In the genomic region with DNA sequence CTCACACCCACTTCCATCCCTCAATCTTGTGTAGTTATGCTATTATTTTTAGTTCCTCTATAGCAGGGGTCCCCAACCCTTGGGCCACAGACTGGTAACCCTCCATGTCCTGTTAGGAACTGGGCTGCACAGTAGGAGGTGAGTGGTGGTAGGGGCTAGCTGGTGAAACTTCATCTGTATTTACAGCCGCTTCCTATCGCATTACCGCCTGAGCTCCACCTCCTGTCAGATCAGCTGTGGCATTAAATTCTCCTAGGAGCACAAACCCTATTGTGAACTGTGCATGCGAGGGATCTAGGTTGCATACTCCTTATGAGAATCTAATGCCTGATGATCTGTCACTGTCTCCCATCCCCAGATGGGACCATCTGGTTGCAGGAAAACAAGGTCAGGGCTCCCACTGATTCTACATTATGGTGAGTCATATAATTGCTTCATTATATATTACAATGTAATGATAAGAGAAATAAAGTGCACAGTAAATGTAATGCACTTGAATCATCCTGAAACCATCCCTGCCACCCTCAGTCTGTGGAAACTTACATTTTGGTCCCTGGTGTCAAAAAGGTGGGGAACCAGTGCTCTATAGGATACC, we compare ENCODE assay signal across 1 cellular context.
TF ChIP-seq lines count a peak whose summit lies in the region.

No MANE protein-coding gene starts in this region.

TF ChIP-seq in HEK293, 187 proteins besides CTCF, POLR2A, EP300 and RAD21 (continued from another document):
- TF ChIP-seq, protein P1, sequence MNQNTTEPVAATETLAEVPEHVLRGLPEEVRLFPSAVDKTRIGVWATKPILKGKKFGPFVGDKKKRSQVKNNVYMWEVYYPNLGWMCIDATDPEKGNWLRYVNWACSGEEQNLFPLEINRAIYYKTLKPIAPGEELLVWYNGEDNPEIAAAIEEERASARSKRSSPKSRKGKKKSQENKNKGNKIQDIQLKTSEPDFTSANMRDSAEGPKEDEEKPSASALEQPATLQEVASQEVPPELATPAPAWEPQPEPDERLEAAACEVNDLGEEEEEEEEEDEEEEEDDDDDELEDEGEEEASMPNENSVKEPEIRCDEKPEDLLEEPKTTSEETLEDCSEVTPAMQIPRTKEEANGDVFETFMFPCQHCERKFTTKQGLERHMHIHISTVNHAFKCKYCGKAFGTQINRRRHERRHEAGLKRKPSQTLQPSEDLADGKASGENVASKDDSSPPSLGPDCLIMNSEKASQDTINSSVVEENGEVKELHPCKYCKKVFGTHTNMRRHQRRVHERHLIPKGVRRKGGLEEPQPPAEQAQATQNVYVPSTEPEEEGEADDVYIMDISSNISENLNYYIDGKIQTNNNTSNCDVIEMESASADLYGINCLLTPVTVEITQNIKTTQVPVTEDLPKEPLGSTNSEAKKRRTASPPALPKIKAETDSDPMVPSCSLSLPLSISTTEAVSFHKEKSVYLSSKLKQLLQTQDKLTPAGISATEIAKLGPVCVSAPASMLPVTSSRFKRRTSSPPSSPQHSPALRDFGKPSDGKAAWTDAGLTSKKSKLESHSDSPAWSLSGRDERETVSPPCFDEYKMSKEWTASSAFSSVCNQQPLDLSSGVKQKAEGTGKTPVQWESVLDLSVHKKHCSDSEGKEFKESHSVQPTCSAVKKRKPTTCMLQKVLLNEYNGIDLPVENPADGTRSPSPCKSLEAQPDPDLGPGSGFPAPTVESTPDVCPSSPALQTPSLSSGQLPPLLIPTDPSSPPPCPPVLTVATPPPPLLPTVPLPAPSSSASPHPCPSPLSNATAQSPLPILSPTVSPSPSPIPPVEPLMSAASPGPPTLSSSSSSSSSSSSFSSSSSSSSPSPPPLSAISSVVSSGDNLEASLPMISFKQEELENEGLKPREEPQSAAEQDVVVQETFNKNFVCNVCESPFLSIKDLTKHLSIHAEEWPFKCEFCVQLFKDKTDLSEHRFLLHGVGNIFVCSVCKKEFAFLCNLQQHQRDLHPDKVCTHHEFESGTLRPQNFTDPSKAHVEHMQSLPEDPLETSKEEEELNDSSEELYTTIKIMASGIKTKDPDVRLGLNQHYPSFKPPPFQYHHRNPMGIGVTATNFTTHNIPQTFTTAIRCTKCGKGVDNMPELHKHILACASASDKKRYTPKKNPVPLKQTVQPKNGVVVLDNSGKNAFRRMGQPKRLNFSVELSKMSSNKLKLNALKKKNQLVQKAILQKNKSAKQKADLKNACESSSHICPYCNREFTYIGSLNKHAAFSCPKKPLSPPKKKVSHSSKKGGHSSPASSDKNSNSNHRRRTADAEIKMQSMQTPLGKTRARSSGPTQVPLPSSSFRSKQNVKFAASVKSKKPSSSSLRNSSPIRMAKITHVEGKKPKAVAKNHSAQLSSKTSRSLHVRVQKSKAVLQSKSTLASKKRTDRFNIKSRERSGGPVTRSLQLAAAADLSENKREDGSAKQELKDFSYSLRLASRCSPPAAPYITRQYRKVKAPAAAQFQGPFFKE (tag by site-specific recombination; IDR thresholded peaks at IDR 0.05; ENCODE audit: borderline replicate concordance): no peak
- TF ChIP-seq, protein P2, sequence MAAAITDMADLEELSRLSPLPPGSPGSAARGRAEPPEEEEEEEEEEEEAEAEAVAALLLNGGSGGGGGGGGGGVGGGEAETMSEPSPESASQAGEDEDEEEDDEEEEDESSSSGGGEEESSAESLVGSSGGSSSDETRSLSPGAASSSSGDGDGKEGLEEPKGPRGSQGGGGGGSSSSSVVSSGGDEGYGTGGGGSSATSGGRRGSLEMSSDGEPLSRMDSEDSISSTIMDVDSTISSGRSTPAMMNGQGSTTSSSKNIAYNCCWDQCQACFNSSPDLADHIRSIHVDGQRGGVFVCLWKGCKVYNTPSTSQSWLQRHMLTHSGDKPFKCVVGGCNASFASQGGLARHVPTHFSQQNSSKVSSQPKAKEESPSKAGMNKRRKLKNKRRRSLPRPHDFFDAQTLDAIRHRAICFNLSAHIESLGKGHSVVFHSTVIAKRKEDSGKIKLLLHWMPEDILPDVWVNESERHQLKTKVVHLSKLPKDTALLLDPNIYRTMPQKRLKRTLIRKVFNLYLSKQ (tag by site-specific recombination; IDR thresholded peaks at IDR 0.05; ENCODE audit: borderline replicate concordance): no peak
- TF ChIP-seq KLF10 (tag by site-specific recombination; IDR thresholded peaks at IDR 0.05) (no peak), ZNF664 (tag by site-specific recombination; IDR thresholded peaks at IDR 0.05) (no peak), ZNF658 (tag by site-specific recombination; IDR thresholded peaks at IDR 0.05) (no peak), SCRT1 (tag by site-specific recombination; IDR thresholded peaks at IDR 0.05; ENCODE audit: borderline replicate concordance) (no peak), ZNF596 (tag by site-specific recombination; IDR thresholded peaks at IDR 0.05) (no peak), ZNF585B (tag by site-specific recombination; IDR thresholded peaks at IDR 0.05) (no peak), ZNF561 (tag by site-specific recombination; IDR thresholded peaks at IDR 0.05; ENCODE audit: borderline replicate concordance) (no peak), OVOL3 (tag by site-specific recombination; IDR thresholded peaks at IDR 0.05) (no peak), KLF7 (tag by site-specific recombination; IDR thresholded peaks at IDR 0.05; ENCODE audit: borderline replicate concordance) (no peak), ZBTB48 (tag by site-specific recombination; IDR thresholded peaks at IDR 0.05) (no peak), ZNF133 (tag by site-specific recombination; IDR thresholded peaks at IDR 0.05) (no peak), BCL11B (tag by site-specific recombination; IDR thresholded peaks at IDR 0.05; ENCODE audit: low read depth) (no peak), ZNF555 (tag by site-specific recombination; conservative IDR thresholded peaks at IDR 0.05) (no peak), YY2 (tag by site-specific recombination; IDR thresholded peaks at IDR 0.05) (no peak), ZNF549 (tag by site-specific recombination; IDR thresholded peaks at IDR 0.05) (peak; percentile 74), ZNF777 (tag by site-specific recombination; IDR thresholded peaks at IDR 0.05; ENCODE audit: borderline replicate concordance) (no peak), ZFP69B (tag by site-specific recombination; IDR thresholded peaks at IDR 0.05) (no peak), ZNF341 (tag by site-specific recombination; IDR thresholded peaks at IDR 0.05; ENCODE audit: low read depth) (no peak), ZNF16 (tag by site-specific recombination; IDR thresholded peaks at IDR 0.05; ENCODE audit: low read depth) (no peak), ZNF610 (tag by site-specific recombination; IDR thresholded peaks at IDR 0.05; ENCODE audit: borderline replicate concordance) (no peak), GLI2 (tag by site-specific recombination; IDR thresholded peaks at IDR 0.05; ENCODE audit: borderline replicate concordance, low read depth) (no peak), ZNF785 (tag by site-specific recombination; IDR thresholded peaks at IDR 0.05) (no peak), KLF16 (tag by site-specific recombination; IDR thresholded peaks at IDR 0.05) (0 out of 2 replicates have a peak, but pooled peaks have one; percentile 15), TRIM28 (IDR thresholded peaks at IDR 0.05; ENCODE audit: borderline replicate concordance, low read length) (peak; percentile 60; the same call in 1 of the 2 replicates), ZNF792 (tag by site-specific recombination; IDR thresholded peaks at IDR 0.05) (no peak), ZNF76 (tag by site-specific recombination; IDR thresholded peaks at IDR 0.05; ENCODE audit: borderline replicate concordance, low read depth) (no peak), ZNF654 (tag by site-specific recombination; IDR thresholded peaks at IDR 0.05; ENCODE audit: low read depth) (no peak), ZBTB8A (tag by site-specific recombination; IDR thresholded peaks at IDR 0.05) (no peak), MEIS1 (CRISPR knock-in tag; IDR thresholded peaks at IDR 0.05; ENCODE audit: borderline replicate concordance) (no peak), ZNF121 (tag by site-specific recombination; IDR thresholded peaks at IDR 0.05) (no peak), GFI1B (tag by site-specific recombination; IDR thresholded peaks at IDR 0.05) (no peak), ZNF354C (tag by site-specific recombination; IDR thresholded peaks at IDR 0.05; ENCODE audit: borderline replicate concordance, low read depth) (no peak), GLIS1 (tag by site-specific recombination; IDR thresholded peaks at IDR 0.05) (peak; percentile 9; the same call in 1 of the 2 replicates)
- TF ChIP-seq, protein P3, sequence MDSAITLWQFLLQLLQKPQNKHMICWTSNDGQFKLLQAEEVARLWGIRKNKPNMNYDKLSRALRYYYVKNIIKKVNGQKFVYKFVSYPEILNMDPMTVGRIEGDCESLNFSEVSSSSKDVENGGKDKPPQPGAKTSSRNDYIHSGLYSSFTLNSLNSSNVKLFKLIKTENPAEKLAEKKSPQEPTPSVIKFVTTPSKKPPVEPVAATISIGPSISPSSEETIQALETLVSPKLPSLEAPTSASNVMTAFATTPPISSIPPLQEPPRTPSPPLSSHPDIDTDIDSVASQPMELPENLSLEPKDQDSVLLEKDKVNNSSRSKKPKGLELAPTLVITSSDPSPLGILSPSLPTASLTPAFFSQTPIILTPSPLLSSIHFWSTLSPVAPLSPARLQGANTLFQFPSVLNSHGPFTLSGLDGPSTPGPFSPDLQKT (IDR thresholded peaks at IDR 0.05; ENCODE audit: borderline replicate concordance, low read depth, low read length): no peak
- TF ChIP-seq, protein P4, sequence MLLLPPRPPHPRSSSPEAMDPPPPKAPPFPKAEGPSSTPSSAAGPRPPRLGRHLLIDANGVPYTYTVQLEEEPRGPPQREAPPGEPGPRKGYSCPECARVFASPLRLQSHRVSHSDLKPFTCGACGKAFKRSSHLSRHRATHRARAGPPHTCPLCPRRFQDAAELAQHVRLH (tag by site-specific recombination; IDR thresholded peaks at IDR 0.05): no peak
- TF ChIP-seq, protein P5, sequence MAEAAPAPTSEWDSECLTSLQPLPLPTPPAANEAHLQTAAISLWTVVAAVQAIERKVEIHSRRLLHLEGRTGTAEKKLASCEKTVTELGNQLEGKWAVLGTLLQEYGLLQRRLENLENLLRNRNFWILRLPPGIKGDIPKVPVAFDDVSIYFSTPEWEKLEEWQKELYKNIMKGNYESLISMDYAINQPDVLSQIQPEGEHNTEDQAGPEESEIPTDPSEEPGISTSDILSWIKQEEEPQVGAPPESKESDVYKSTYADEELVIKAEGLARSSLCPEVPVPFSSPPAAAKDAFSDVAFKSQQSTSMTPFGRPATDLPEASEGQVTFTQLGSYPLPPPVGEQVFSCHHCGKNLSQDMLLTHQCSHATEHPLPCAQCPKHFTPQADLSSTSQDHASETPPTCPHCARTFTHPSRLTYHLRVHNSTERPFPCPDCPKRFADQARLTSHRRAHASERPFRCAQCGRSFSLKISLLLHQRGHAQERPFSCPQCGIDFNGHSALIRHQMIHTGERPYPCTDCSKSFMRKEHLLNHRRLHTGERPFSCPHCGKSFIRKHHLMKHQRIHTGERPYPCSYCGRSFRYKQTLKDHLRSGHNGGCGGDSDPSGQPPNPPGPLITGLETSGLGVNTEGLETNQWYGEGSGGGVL (tag by site-specific recombination; IDR thresholded peaks at IDR 0.05): no peak
- TF ChIP-seq, protein P6, sequence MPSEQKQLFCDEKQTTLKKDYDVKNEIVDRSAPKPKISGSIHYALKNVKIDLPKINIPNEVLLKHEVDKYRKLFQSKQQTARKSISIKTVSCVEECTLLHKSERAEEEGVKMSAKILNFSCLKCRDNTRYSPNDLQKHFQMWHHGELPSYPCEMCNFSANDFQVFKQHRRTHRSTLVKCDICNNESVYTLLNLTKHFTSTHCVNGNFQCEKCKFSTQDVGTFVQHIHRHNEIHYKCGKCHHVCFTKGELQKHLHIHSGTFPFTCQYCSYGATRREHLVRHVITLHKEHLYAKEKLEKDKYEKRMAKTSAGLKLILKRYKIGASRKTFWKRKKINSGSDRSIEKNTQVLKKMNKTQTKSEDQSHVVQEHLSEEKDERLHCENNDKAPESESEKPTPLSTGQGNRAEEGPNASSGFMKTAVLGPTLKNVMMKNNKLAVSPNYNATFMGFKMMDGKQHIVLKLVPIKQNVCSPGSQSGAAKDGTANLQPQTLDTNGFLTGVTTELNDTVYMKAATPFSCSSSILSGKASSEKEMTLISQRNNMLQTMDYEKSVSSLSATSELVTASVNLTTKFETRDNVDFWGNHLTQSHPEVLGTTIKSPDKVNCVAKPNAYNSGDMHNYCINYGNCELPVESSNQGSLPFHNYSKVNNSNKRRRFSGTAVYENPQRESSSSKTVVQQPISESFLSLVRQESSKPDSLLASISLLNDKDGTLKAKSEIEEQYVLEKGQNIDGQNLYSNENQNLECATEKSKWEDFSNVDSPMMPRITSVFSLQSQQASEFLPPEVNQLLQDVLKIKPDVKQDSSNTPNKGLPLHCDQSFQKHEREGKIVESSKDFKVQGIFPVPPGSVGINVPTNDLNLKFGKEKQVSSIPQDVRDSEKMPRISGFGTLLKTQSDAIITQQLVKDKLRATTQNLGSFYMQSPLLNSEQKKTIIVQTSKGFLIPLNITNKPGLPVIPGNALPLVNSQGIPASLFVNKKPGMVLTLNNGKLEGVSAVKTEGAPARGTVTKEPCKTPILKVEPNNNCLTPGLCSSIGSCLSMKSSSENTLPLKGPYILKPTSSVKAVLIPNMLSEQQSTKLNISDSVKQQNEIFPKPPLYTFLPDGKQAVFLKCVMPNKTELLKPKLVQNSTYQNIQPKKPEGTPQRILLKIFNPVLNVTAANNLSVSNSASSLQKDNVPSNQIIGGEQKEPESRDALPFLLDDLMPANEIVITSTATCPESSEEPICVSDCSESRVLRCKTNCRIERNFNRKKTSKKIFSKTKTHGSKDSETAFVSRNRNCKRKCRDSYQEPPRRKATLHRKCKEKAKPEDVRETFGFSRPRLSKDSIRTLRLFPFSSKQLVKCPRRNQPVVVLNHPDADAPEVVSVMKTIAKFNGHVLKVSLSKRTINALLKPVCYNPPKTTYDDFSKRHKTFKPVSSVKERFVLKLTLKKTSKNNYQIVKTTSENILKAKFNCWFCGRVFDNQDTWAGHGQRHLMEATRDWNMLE (tag by site-specific recombination; conservative IDR thresholded peaks at IDR 0.05; ENCODE audit: low read depth): no peak
TF ChIP-seq in HEK293: peak in this region for 6.
